Comparison of ENCODE assay signal across 5 cellular contexts in genomic region chr13:47675871-47676270, GRCh38.
"Had no signal": no experiment of that assay in that cellular context is flagged by ENCODE, and none has a peak within 500 bp of the region (broad histone marks: within the 10 kb centered on the region; RNA-seq: fewer than 3 reads in every experiment).

No MANE protein-coding gene starts in this region.

- H3K9ac ChIP-seq: GM23248, KMS-11 had no signal

- H2AFZ ChIP-seq: GM23248 had no signal

- DNase-seq: GM23248, H9, HCEC 1CT, KBM-7 had no signal

- H3K4me3 ChIP-seq: GM23248 had no signal

- H3K27ac ChIP-seq: GM23248, KMS-11 had no signal

- H3K4me2 ChIP-seq: KMS-11 had no signal
